Comparison of ENCODE assay signal across 8 cellular contexts in the genomic region with DNA sequence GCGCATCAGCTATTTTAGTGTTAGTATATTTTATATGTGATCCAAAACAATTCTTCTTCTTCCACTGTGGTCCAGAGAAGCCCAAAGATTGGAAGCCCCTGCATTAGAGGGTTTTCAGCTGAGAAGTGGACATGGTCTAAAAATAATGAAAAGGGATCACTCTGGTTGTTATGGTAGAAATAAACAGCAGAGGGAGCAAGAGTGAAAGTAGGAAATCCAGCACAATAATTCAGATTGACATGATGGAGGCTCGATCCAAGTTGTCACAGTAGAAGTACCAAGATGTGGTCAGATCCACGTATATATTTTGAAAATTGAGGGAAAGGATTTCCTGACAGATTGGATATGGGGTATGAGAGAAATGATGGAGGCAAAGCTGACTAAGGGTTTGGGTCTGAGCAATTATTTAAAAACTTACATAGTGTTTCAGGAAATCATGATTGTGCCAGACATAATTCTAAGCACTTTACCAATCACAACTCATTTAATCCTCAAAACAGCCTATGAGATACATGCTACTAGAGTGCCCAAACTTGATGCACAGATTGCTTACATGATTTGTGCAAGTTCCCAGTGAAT. TPM values are rescaled to one million over a fixed set of nuclear protein-coding genes. Genes with fewer than 3 reads are reported as not detected.
DNase-seq lines count a peak whose midpoint lies in the region; ATAC-seq, FAIRE-seq and TF ChIP-seq lines count a peak whose summit lies in the region.

No MANE protein-coding gene starts in this region.

- no peaks in the 10 kb centered on the region for H3K9me3 Mint-ChIP-seq in activated T-helper 1 cell treated with anti-CD3 and anti-CD28 coated beads, Interleukin-12 subunit alpha, Interleukin-12 subunit beta, Interleukin-2, Interleukin-4 antibody, amounts not matched to agents 30 ng/mL and 10 ng/mL and 1 ng/mL, durations not matched to agents 14 hours and 24 hours and 36 hours

- H3K27ac Mint-ChIP-seq in activated T-helper 1 cell treated with anti-CD3 and anti-CD28 coated beads, Interleukin-12 subunit alpha, Interleukin-12 subunit beta, Interleukin-2, Interleukin-4 antibody, amounts not matched to agents 30 ng/mL and 10 ng/mL and 1 ng/mL, durations not matched to agents 14 hours and 24 hours and 36 hours: no peak overlapping the region

- 26 to 30% methylated on average over 3 of the region's 3 CpGs for WGBS in body of pancreas, 2 donors

- no peaks in the 10 kb centered on the region for H3K4me1 ChIP-seq in body of pancreas

- peak; percentile 73 for ATAC-seq in body of pancreas
- ATAC-seq in GM18519 (IDR thresholded peaks at IDR 0.05; ENCODE audit: low FRiP score, unreplicated experiment): no peak

- H3K4me3 Mint-ChIP-seq in activated T-helper 1 cell treated with anti-CD3 and anti-CD28 coated beads, Interleukin-12 subunit alpha, Interleukin-12 subunit beta, Interleukin-2, Interleukin-4 antibody, amounts not matched to agents 30 ng/mL and 10 ng/mL and 1 ng/mL, durations not matched to agents 14 hours and 24 hours and 36 hours: no peak overlapping the region

- peak; percentile 79 for FAIRE-seq in GM19239 (lab: Jason Lieb, UNC)

- no peaks in the 10 kb centered on the region for H3K36me3 Mint-ChIP-seq in activated T-helper 1 cell treated with anti-CD3 and anti-CD28 coated beads, Interleukin-12 subunit alpha, Interleukin-12 subunit beta, Interleukin-2, Interleukin-4 antibody, amounts not matched to agents 30 ng/mL and 10 ng/mL and 1 ng/mL, durations not matched to agents 14 hours and 24 hours and 36 hours (ENCODE audit: low read depth)

- no peaks in the 10 kb centered on the region for H3K36me3 ChIP-seq in body of pancreas (replicated peaks in 1 of 2; ENCODE audit: insufficient read depth in 1 of 2, low read depth in 2 of 2)

- no peaks in the 10 kb centered on the region for H3K9me3 ChIP-seq in body of pancreas

- no peak overlapping the region for H3K27ac ChIP-seq in C4-2B
- H3K27ac ChIP-seq in body of pancreas: no peak overlapping the region

- peaks cover 2% of the 10 kb centered on the region for H3K27me3 Mint-ChIP-seq in activated T-helper 1 cell treated with anti-CD3 and anti-CD28 coated beads, Interleukin-12 subunit alpha, Interleukin-12 subunit beta, Interleukin-2, Interleukin-4 antibody, amounts not matched to agents 30 ng/mL and 10 ng/mL and 1 ng/mL, durations not matched to agents 14 hours and 24 hours and 36 hours (ENCODE audit: insufficient read depth)

- H3K4me1 Mint-ChIP-seq in activated T-helper 1 cell treated with anti-CD3 and anti-CD28 coated beads, Interleukin-12 subunit alpha, Interleukin-12 subunit beta, Interleukin-2, Interleukin-4 antibody, amounts not matched to agents 30 ng/mL and 10 ng/mL and 1 ng/mL, durations not matched to agents 14 hours and 24 hours and 36 hours (ENCODE audit: low read depth): no peaks in the 10 kb centered on the region

- TF ChIP-seq POLR2A in body of pancreas (IDR thresholded peaks at IDR 0.05): no peak

- intact Hi-C loops in body of pancreas (cut with DNase I): no loop called here
- intact Hi-C loops in activated T-helper 1 cell treated with anti-CD3 and anti-CD28 coated beads, Interleukin-12 subunit alpha, Interleukin-12 subunit beta, Interleukin-2, Interleukin-4 antibody, amounts not matched to agents 30 ng/mL and 10 ng/mL and 1 ng/mL, durations not matched to agents 14 hours and 24 hours and 36 hours (cut with micrococcal nuclease): loop anchor here (2.0 kb wide), 1 partner anchor 62 kb away; no protein-coding TSS in a partner anchor

- no peaks in the 10 kb centered on the region for H3K27me3 ChIP-seq in body of pancreas

- DNase-seq in GM19239 (ENCODE audit: insufficient read length, low spot score): no peak
- DNase-seq in M059J (ENCODE audit: low read depth): peak; percentile 43
- DNase-seq in body of pancreas: no peak
- peak; percentile 60 for DNase-seq in left kidney (ENCODE audit: low read depth, low spot score)
- DNase-seq in activated T-helper 1 cell treated with anti-CD3 and anti-CD28 coated beads, Interleukin-12 subunit alpha, Interleukin-12 subunit beta, Interleukin-2, Interleukin-4 antibody, amounts not matched to agents 30 ng/mL and 10 ng/mL and 1 ng/mL, durations not matched to agents 14 hours and 24 hours and 36 hours (ENCODE audit: low spot score): no peak
- no peak for DNase-seq in NCI-H1694 (lab: John Stamatoyannopoulos, UW)

- TF ChIP-seq CTCF in C4-2B (conservative IDR thresholded peaks at IDR 0.05) (peak; percentile 73), body of pancreas (IDR thresholded peaks at IDR 0.05) (peak; percentile 33 to 73 (median 71))

- no peak overlapping the region for H3K4me3 ChIP-seq in body of pancreas

RNA-seq across cellular contexts. Expression of gene TMEM144, which starts 17.0 kb away (rescaled TPM):
- total RNA-seq in M059J (2014; rRNA removed; shearing (Covaris generic)): 3.3 TPM in 2 replicates
- total RNA-seq in body of pancreas: 10 to 100 TPM; 10.5 to 13.0 TPM
- not detected in 2 replicates for total RNA-seq in activated T-helper 1 cell treated with anti-CD3 and anti-CD28 coated beads, Interleukin-12 subunit alpha, Interleukin-12 subunit beta, Interleukin-2, Interleukin-4 antibody, amounts not matched to agents 30 ng/mL and 10 ng/mL and 1 ng/mL, durations not matched to agents 14 hours and 24 hours and 36 hours

RNA-seq across cellular contexts. Expression of gene GASK1B, which starts 20.4 kb away (rescaled TPM):
- 2.5 and 4.4 TPM in 2 replicates for total RNA-seq in M059J (2014; rRNA removed; shearing (Covaris generic))
- 10 to 100 TPM; 15.5 to 22.3 TPM for total RNA-seq in body of pancreas
- not detected in 2 replicates for total RNA-seq in activated T-helper 1 cell treated with anti-CD3 and anti-CD28 coated beads, Interleukin-12 subunit alpha, Interleukin-12 subunit beta, Interleukin-2, Interleukin-4 antibody, amounts not matched to agents 30 ng/mL and 10 ng/mL and 1 ng/mL, durations not matched to agents 14 hours and 24 hours and 36 hours

Comparison
In these comparisons a context has a peak if more than half of its experiments do, and no peak if none do; other contexts are left out.
1. DNase-seq: peak in M059J (single experiment) and left kidney (single experiment); none in GM19239 (single experiment), body of pancreas (0 of 4), activated T-helper 1 cell treated with anti-CD3 and anti-CD28 coated beads, Interleukin-12 subunit alpha, Interleukin-12 subunit beta, Interleukin-2, Interleukin-4 antibody, amounts not matched to agents 30 ng/mL and 10 ng/mL and 1 ng/mL, durations not matched to agents 14 hours and 24 hours and 36 hours (single experiment) and NCI-H1694 (single experiment).